ENCODE assay signal across 9 cellular contexts in genomic region chrX:77788050-77788449, GRCh38. TPM values are rescaled to one million over a fixed set of nuclear protein-coding genes. Genes with fewer than 3 reads are reported as not detected.
DNase-seq lines count a peak whose midpoint lies in the region; ATAC-seq and TF ChIP-seq lines count a peak whose summit lies in the region.
"Had no signal": no experiment of that assay in that cellular context is flagged by ENCODE, and none has a peak within 500 bp of the region (broad histone marks: within the 10 kb centered on the region; RNA-seq: fewer than 3 reads in every experiment).

No MANE protein-coding gene starts in this region.

- no peak for TF ChIP-seq EP300 in tibial nerve (IDR thresholded peaks at IDR 0.05)

- intact Hi-C loops in breast epithelium (cut with DNase I; ENCODE audit: low total_unique reads), result no loop called here
- intact Hi-C loops in MCF 10A (cut with micrococcal nuclease), result loop anchor here (10.0 kb wide), 1 partner anchor 123 kb away; no protein-coding TSS in a partner anchor
- intact Hi-C loops in aorta (cut with DNase I), result no loop called here

- H3K9me3 ChIP-seq in breast epithelium (no peaks in the 10 kb centered on the region), tibial nerve (no peaks in the 10 kb centered on the region), aorta (ENCODE audit: control insufficient read depth, low read length) (no peaks in the 10 kb centered on the region)

- BruUV-seq in MCF 10A (replicated peaks; lab: Mats Ljungman, UMichigan), result no TSS peak

- ATAC-seq in HG02981 (IDR thresholded peaks at IDR 0.05; ENCODE audit: unreplicated experiment) (no peak), aorta (ENCODE audit: low FRiP score) (no peak)

- TF ChIP-seq CTCF in breast epithelium (IDR thresholded peaks at IDR 0.05), result no peak
- TF ChIP-seq CTCF in MCF 10A (IDR thresholded peaks at IDR 0.05; ENCODE audit: unreplicated experiment), result no peak
- no peak for TF ChIP-seq CTCF in tibial nerve (IDR thresholded peaks at IDR 0.05)

- TF ChIP-seq POLR2A in breast epithelium (IDR thresholded peaks at IDR 0.05) (no peak), tibial nerve (IDR thresholded peaks at IDR 0.05) (no peak)

- H3K27me3 ChIP-seq in breast epithelium, result no peaks in the 10 kb centered on the region
- no peaks in the 10 kb centered on the region for H3K27me3 ChIP-seq in tibial nerve
- H3K27me3 ChIP-seq in aorta (ENCODE audit: control insufficient read depth in 1 of 2, insufficient read depth in 2 of 2, low read length in 1 of 2), result no peaks in the 10 kb centered on the region
- H3K27me3 ChIP-seq: cardiac muscle cell had no signal

- CTCF ChIA-PET in MCF 10A (lab: Yijun Ruan, JAX), result interaction anchor here (0.7 kb wide), 1 partner anchor 9 kb away, joined by 3 read pairs; no protein-coding TSS in a partner anchor
- CTCF ChIA-PET in activated CD4-positive, alpha-beta memory T cell treated with anti-CD3 and anti-CD28 coated beads, Interleukin-2, amount 10 ng/mL, durations not matched to agents 7 days and 5 days (lab: Charles Lee), result no interaction called here

- H3K36me3 ChIP-seq in breast epithelium, result no peaks in the 10 kb centered on the region
- H3K36me3 ChIP-seq in tibial nerve, result no peaks in the 10 kb centered on the region
- H3K36me3 ChIP-seq in aorta (ENCODE audit: control insufficient read depth in 1 of 2, insufficient read depth in 2 of 2, low read length in 1 of 2), result no peaks in the 10 kb centered on the region
- H3K36me3 ChIP-seq: cardiac muscle cell had no signal

- no peaks in the 10 kb centered on the region for H3K27me3 Mint-ChIP-seq in MCF 10A (ENCODE audit: insufficient read depth, unreplicated experiment)
- H3K27me3 Mint-ChIP-seq in activated CD4-positive, alpha-beta memory T cell treated with anti-CD3 and anti-CD28 coated beads, Interleukin-2, amount 10 ng/mL, durations not matched to agents 7 days and 5 days, result no peaks in the 10 kb centered on the region

- H3K4me1 Mint-ChIP-seq in MCF 10A (ENCODE audit: insufficient read depth, unreplicated experiment), result no peaks in the 10 kb centered on the region
- peaks cover 24% of the 10 kb centered on the region for H3K4me1 Mint-ChIP-seq in activated CD4-positive, alpha-beta memory T cell treated with anti-CD3 and anti-CD28 coated beads, Interleukin-2, amount 10 ng/mL, durations not matched to agents 7 days and 5 days

- no peaks in the 10 kb centered on the region for H3K4me1 ChIP-seq in breast epithelium
- H3K4me1 ChIP-seq in tibial nerve, result peaks cover 0 to 6% (median 2%) of the 10 kb centered on the region in 4 donors
- no peaks in the 10 kb centered on the region for H3K4me1 ChIP-seq in aorta (ENCODE audit: control insufficient read depth in 1 of 2, insufficient read depth in 2 of 2, low read length in 2 of 2)

- H3K4me3 Mint-ChIP-seq in MCF 10A (ENCODE audit: unreplicated experiment), result no peak overlapping the region
- peak overlapping the region; percentile 68 for H3K4me3 Mint-ChIP-seq in activated CD4-positive, alpha-beta memory T cell treated with anti-CD3 and anti-CD28 coated beads, Interleukin-2, amount 10 ng/mL, durations not matched to agents 7 days and 5 days

- POLR2A ChIA-PET in MCF 10A (lab: Yijun Ruan, JAX), result interaction anchor here (0.8 kb wide), 1 partner anchor 107 kb away, joined by 3 read pairs; the partner anchor contains the start of gene MAGT1
- POLR2A ChIA-PET in activated CD4-positive, alpha-beta memory T cell treated with anti-CD3 and anti-CD28 coated beads, Interleukin-2, amount 10 ng/mL, durations not matched to agents 7 days and 5 days (lab: Charles Lee), result interaction anchor here (0.6 to 2.9 kb wide), 4 partner anchors 35 to 112 kb away, joined by 3 to 10 read pairs (median 5); partner anchors contain the start of genes COX7B and MAGT1

- no peak overlapping the region for H3K27ac Mint-ChIP-seq in MCF 10A (ENCODE audit: low read depth, unreplicated experiment)
- H3K27ac Mint-ChIP-seq in activated CD4-positive, alpha-beta memory T cell treated with anti-CD3 and anti-CD28 coated beads, Interleukin-2, amount 10 ng/mL, durations not matched to agents 7 days and 5 days, result peak overlapping the region; percentile 78

- H3K4me3 ChIP-seq in breast epithelium, result peak overlapping the region; percentile 11 to 44 (median 30)
- H3K4me3 ChIP-seq in tibial nerve, result peak overlapping the region; percentile 4 to 40 (median 20)
- no peak overlapping the region for H3K4me3 ChIP-seq in aorta (ENCODE audit: low read length in 2 of 2)
- H3K4me3 ChIP-seq: cardiac muscle cell had no signal

- WGBS in tibial nerve, 2 donors, result 39 to 54% methylated on average over 2 of the region's 2 CpGs
- WGBS in aorta, 2 donors, result 37 to 65% methylated on average over 2 of the region's 2 CpGs

- H3K36me3 Mint-ChIP-seq in MCF 10A (ENCODE audit: insufficient read depth, unreplicated experiment), result no peaks in the 10 kb centered on the region
- H3K36me3 Mint-ChIP-seq in activated CD4-positive, alpha-beta memory T cell treated with anti-CD3 and anti-CD28 coated beads, Interleukin-2, amount 10 ng/mL, durations not matched to agents 7 days and 5 days (ENCODE audit: low read depth), result peaks cover 11% of the 10 kb centered on the region

- H3K9me3 Mint-ChIP-seq in MCF 10A (ENCODE audit: unreplicated experiment), result no peaks in the 10 kb centered on the region
- H3K9me3 Mint-ChIP-seq in activated CD4-positive, alpha-beta memory T cell treated with anti-CD3 and anti-CD28 coated beads, Interleukin-2, amount 10 ng/mL, durations not matched to agents 7 days and 5 days, result no peaks in the 10 kb centered on the region

- H3K27ac ChIP-seq in breast epithelium, result no peak overlapping the region
- peak overlapping the region in 3 of 4 donors; percentile 26 to 93 (median 63) for H3K27ac ChIP-seq in tibial nerve
- H3K27ac ChIP-seq in aorta (ENCODE audit: low read depth in 1 of 2, low read length in 2 of 2), result no peak overlapping the region
- H3K27ac ChIP-seq: cardiac muscle cell had no signal

- no peak for DNase-seq in breast epithelium (ENCODE audit: low spot score in 2 of 2)
- DNase-seq in MCF 10A (ENCODE audit: unreplicated experiment), result no peak
- DNase-seq in activated CD4-positive, alpha-beta memory T cell treated with anti-CD3 and anti-CD28 coated beads, Interleukin-2, amount 10 ng/mL, durations not matched to agents 7 days and 5 days, result peak; percentile 26
- DNase-seq in iris pigment epithelial cell (ENCODE audit: low read depth), result peak; percentile 44
- peak in 1 of 2 donors; percentile 21 for DNase-seq in tibial nerve (ENCODE audit: low spot score in 2 of 2)
- DNase-seq in NCI-H446 (lab: John Stamatoyannopoulos, UW), result no peak
- DNase-seq in aorta, result no peak

RNA-seq across cellular contexts. Expression of gene ATRX, which starts 2.0 kb away (rescaled TPM):
- total RNA-seq in breast epithelium, result 100 to 1,000 TPM in 2 of 3 donors, 10 to 100 TPM in 1; 87.1 to 137 (median 125) TPM
- 57.3 and 70.2 TPM in 2 replicates for total RNA-seq in MCF 10A (2022)
- total RNA-seq in activated CD4-positive, alpha-beta memory T cell treated with anti-CD3 and anti-CD28 coated beads, Interleukin-2, amount 10 ng/mL, durations not matched to agents 7 days and 5 days, result 10 to 100 TPM; 67.6 to 70.2 TPM
- total RNA-seq in tibial nerve, result 10 to 100 TPM; 78.1 to 96.4 (median 89.6) TPM
- 100 to 1,000 TPM; 126 to 136 TPM for total RNA-seq in aorta
- polyA plus RNA-seq in aorta, result 10 to 100 TPM in 1 of 2 donors, 1 to 10 TPM in 1; 9.4 to 18.5 TPM

Comparison
In these comparisons a context has a peak if more than half of its experiments do, and no peak if none do; other contexts are left out.
1. DNase-seq: peak in activated CD4-positive, alpha-beta memory T cell treated with anti-CD3 and anti-CD28 coated beads, Interleukin-2, amount 10 ng/mL, durations not matched to agents 7 days and 5 days (single experiment) and iris pigment epithelial cell (single experiment); none in breast epithelium (0 of 2), MCF 10A (single experiment), NCI-H446 (0 of 2) and aorta (0 of 2).
2. H3K27ac ChIP-seq: peak in tibial nerve (3 of 4); none in breast epithelium (0 of 2) and aorta (0 of 2).
3. H3K4me3 ChIP-seq: peak in breast epithelium (3 of 3) and tibial nerve (4 of 4); none in aorta (0 of 2).